16 cellular contexts compared by ENCODE assay signal in the genomic region with DNA sequence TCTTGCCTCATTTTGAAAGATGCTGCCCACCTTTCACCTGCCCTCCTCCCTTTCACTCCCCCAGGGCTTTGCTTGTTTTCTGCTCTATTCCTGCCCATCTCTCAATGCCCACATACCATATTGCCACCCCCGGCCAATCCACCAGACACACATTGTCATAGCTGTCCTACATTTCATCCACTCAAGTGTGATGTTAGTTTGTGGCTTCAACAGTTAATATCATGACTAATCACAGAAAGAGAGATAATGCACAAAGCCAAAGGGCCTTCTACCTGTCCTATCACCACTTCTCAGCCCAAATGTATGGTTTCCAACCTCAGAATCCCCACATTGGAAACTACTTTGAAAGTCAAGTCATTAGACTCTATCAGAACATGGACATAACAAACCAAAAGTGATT.
"Had no signal": no experiment of that assay in that cellular context is flagged by ENCODE, and none has a peak within 500 bp of the region (broad histone marks: within the 10 kb centered on the region; RNA-seq: fewer than 3 reads in every experiment).

No MANE protein-coding gene starts in this region.

- H3K4me1 ChIP-seq: pancreas had no signal

- ATAC-seq: effector memory CD8-positive, alpha-beta T cell; naive thymus-derived CD8-positive, alpha-beta T cell had no signal

- H3K36me3 ChIP-seq: pancreas, right lobe of liver, tibial artery had no signal

- H3K27ac ChIP-seq: pancreas, right lobe of liver, tibial artery had no signal

- DNase-seq: activated CD4-positive, alpha-beta T cell treated with anti-CD3 and anti-CD28 coated beads for 4 hours; activated CD8-positive, alpha-beta memory T cell treated with anti-CD3 and anti-CD28 coated beads for 24 hours; activated CD8-positive, alpha-beta memory T cell treated with anti-CD3 and anti-CD28 coated beads, Interleukin-2, amount 50 U/mL, for 48 hours; activated effector memory CD4-positive, alpha-beta T cell treated with anti-CD3 and anti-CD28 coated beads, Interleukin-2, amount 50 U/mL, for 16 hours; activated naive CD4-positive, alpha-beta T cell treated with anti-CD3 and anti-CD28 coated beads, Interleukin-2, amount 50 U/mL, for 16 hours; activated T-cell treated with anti-CD3 and anti-CD28 coated beads, Interleukin-2, amount 50 U/mL, for 48 hours; amygdala; effector memory CD8-positive, alpha-beta T cell; mesendoderm; naive thymus-derived CD8-positive, alpha-beta T cell; pancreas; right lobe of liver; small intestine; stimulated activated CD4-positive, alpha-beta T cell treated with anti-CD3 and anti-CD28 coated beads, Interleukin-4, amount 100 ng/mL, for 1 hour; substantia nigra; tibial artery had no signal

- H3K9me3 ChIP-seq: pancreas, right lobe of liver had no signal

- FAIRE-seq: pancreas, small intestine had no signal

- H3K4me3 Mint-ChIP-seq: effector memory CD8-positive, alpha-beta T cell; naive thymus-derived CD8-positive, alpha-beta T cell had no signal

- H3K27me3 Mint-ChIP-seq: effector memory CD8-positive, alpha-beta T cell; naive thymus-derived CD8-positive, alpha-beta T cell had no signal

- H3K4me3 ChIP-seq: pancreas, right lobe of liver, tibial artery had no signal
